Comparison of ENCODE assay signal across 8 cellular contexts in the genomic region with DNA sequence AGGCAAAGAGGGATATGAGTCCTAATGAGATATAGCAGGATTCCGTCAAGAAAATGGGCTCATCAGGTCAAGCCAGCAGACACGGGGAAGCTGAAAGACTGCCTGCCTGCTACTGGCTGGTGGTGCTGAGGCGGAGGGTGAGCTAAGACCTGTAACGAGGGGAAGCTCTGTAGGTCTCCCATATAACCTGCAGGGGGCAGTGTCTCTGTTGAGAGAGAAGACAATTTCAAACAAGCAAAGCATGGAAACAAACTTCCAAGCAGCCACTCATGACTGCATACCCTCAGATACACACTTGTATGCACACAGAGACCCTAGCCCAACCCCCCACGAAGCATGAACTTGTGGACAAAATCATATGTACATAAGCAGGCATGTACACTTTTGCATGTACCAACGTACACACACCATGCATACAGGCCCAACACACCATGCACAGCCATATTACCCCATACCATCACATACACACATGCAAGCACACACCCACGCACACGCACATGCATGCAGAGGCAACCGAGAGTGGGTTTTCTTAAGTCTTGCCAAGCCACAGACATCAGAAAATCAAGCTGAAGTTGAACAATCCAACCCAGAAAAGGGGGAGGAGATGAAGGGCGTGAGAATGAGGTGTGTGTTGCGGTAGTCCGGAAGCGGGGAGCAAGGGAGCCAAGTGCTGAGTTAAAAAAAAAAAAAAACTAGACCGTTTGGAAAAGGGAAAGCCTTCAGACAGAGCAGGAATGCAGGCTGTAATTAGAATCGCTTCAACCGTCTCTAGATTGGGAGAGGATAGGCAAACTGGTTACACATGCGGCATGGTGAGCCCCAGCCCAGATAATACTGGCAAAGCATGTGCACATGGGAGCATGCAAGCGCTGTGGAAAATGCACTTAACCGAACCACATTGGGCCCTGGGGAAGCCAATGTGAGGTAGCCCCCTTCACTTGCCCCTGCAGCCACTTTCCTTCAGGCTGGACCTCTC.
A peak's percentile ranks its signal among the peaks of the same experiment; 100 is the strongest.
DNase-seq lines count a peak whose midpoint lies in the region; ATAC-seq and TF ChIP-seq lines count a peak whose summit lies in the region.

No MANE protein-coding gene starts in this region.

- 39% methylated on average over 17 of the region's 19 CpGs for WGBS in mammary epithelial cell (ENCODE audit: low coverage, missing lambda C conversion rate)
- 56 to 73% (median 70%) methylated on average over 16 to 19 of the region's 19 CpGs for WGBS in stomach, 5 donors

- H3K4me1 ChIP-seq in mammary epithelial cell (ENCODE audit: insufficient read depth, low read length) (no peaks in the 10 kb centered on the region), stomach (no peaks in the 10 kb centered on the region)

- DNase-seq in A172 (ENCODE audit: low spot score), result peak; percentile 22
- DNase-seq in GM04504 (ENCODE audit: low read depth), result peak; percentile 12
- DNase-seq in HPDE6-E6E7 (ENCODE audit: extremely low spot score), result peak; percentile 16
- peak; percentile 29 for DNase-seq in RWPE1 (ENCODE audit: low spot score)
- DNase-seq in mammary epithelial cell, result peak; percentile 26
- DNase-seq in kidney glomerular epithelial cell (lab: John Stamatoyannopoulos, UW), result peak; percentile 33
- DNase-seq in stomach, result peak; percentile 48

- H3K9ac ChIP-seq in mammary epithelial cell (ENCODE audit: insufficient read depth, low read length), result no peak overlapping the region

- H3K36me3 ChIP-seq in mammary epithelial cell (ENCODE audit: insufficient read depth, low read length) (no peaks in the 10 kb centered on the region), stomach (no peaks in the 10 kb centered on the region)

- H3K79me2 ChIP-seq in mammary epithelial cell (ENCODE audit: insufficient read depth, low read length), result no peaks in the 10 kb centered on the region

- TF ChIP-seq POLR2A in stomach (IDR thresholded peaks at IDR 0.05) (no peak), GM18505 (IDR thresholded peaks at IDR 0.05; ENCODE audit: borderline replicate concordance, extremely low read depth, insufficient read depth, insufficient read length) (no peak)

- BruUV-seq in mammary epithelial cell (replicated peaks; lab: Mats Ljungman, UMichigan), result no TSS peak

- H3K27me3 ChIP-seq in mammary epithelial cell (ENCODE audit: insufficient read depth, low read length) (no peaks in the 10 kb centered on the region), stomach (peaks cover 0 to 9% (median 0%) of the 10 kb centered on the region in 3 donors)

- ATAC-seq in GM18505 (IDR thresholded peaks at IDR 0.05; ENCODE audit: unreplicated experiment), result no peak

- H3K9me3 ChIP-seq in mammary epithelial cell (replicated peaks; ENCODE audit: insufficient read depth, low read length) (no peaks in the 10 kb centered on the region), stomach (no peaks in the 10 kb centered on the region)

- intact Hi-C loops in mammary epithelial cell (cut with micrococcal nuclease), result loop anchor here (1.0 to 10.0 kb wide), 4 partner anchors 40 to 291 kb away; a partner anchor contains a TSS
- intact Hi-C loops in stomach (cut with DNase I; ENCODE audit: low total_unique reads), result no loop called here

- in situ Hi-C loops in mammary epithelial cell (cut with MboI; ENCODE audit: low sequenced_read_pairs in 2 of 2), result no loop called here

- H3K4me3 ChIP-seq in mammary epithelial cell (replicated peaks in 1 of 3; ENCODE audit: insufficient read depth in 1 of 3, low read depth in 2 of 3, low read length in 3 of 3) (no peak overlapping the region), stomach (no peak overlapping the region)

- POLR2A ChIA-PET in RWPE1 (lab: Yijun Ruan, JAX; ENCODE audit: low non-redundant PET), result no interaction called here

- dilution Hi-C loops in mammary epithelial cell (cut with HindIII; ENCODE audit: low sequenced_read_pairs), result no loop called here

- TF ChIP-seq EP300 in stomach (IDR thresholded peaks at IDR 0.05), result no peak

- peak overlapping the region; percentile 26 for H2AFZ ChIP-seq in mammary epithelial cell (ENCODE audit: low read depth, low read length)

- H4K20me1 ChIP-seq in mammary epithelial cell (ENCODE audit: insufficient read depth, low read length), result no peaks in the 10 kb centered on the region

- H3K27ac ChIP-seq in RWPE1 (no peak overlapping the region), mammary epithelial cell (ENCODE audit: insufficient read depth, low read depth, low read length) (no peak overlapping the region), stomach (no peak overlapping the region)

- no peak overlapping the region for H3K4me2 ChIP-seq in mammary epithelial cell (ENCODE audit: insufficient read depth, low read depth, low read length)

- CTCF ChIA-PET in RWPE1 (lab: Yijun Ruan, JAX) (interaction anchor here (0.6 to 0.7 kb wide), 2 partner anchors 13 to 62 kb away, joined by 3 to 4 read pairs; no protein-coding TSS in a partner anchor), mammary epithelial cell (lab: Charles Lee; ENCODE audit: low non-redundant PET) (interaction anchor here (0.6 to 1.1 kb wide), 4 partner anchors 29 to 914 kb away, joined by 3 to 4 read pairs (median 4); no protein-coding TSS in a partner anchor)

- TF ChIP-seq CTCF in RWPE1 (conservative IDR thresholded peaks at IDR 0.05; ENCODE audit: low read depth) (no peak), mammary epithelial cell (conservative IDR thresholded peaks at IDR 0.05 in 1 of 2, IDR thresholded peaks at IDR 0.05 in 1 of 2; ENCODE audit: extremely low read depth in 1 of 2, insufficient read depth in 1 of 2, low read depth in 1 of 2, low read length in 2 of 2) (peak; percentile 54 to 56), stomach (IDR thresholded peaks at IDR 0.05) (peak in 4 of 7 experiments; percentile 31 to 47 (median 44))
